Comparison of ENCODE assay signal across 8 cellular contexts in the genomic region with DNA sequence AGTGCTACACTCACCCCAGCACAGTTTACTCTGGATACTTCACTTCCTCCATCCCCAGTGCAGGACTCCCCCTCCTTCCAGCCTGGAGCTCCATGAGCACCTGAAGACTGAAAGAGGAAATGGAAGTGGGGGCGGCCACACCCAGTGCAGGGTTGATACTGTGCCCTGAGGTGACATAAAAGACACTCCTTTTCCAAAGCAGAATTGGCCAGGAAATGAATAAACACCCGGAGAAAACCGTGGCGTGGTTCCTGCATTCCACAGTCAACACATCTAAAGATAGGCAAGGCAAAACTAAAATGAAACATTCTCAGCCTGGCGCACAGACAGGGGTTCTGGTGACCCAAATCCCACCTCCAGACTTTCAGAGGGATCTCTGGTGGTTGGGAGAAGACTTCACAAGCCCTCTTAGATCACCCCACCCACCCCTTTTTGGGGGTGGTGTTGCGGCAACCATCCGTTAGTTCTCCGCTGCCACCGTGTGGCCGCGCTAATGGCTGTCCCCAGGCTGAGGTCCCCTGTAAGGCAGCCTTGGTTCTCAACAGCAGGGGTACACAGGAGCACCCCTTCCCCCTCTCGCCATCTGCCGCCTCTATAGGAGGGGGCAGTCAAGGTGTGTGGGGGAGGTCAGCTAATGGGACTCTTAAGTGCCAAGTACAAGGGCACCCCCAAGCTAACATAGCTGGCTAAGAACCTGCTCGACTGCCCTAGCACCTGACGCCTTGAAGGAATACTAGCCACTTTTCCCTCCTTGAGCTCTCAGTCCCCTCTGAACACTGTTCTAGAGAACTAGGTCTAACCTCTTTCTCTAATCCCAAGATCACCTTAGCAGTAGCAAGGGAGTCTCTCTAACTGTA. TPM values are rescaled to one million over a fixed set of nuclear protein-coding genes. Genes with fewer than 3 reads are reported as not detected.
DNase-seq lines count a peak whose midpoint lies in the region; ATAC-seq and TF ChIP-seq lines count a peak whose summit lies in the region.

No MANE protein-coding gene starts in this region.

- TF ChIP-seq CTCF in epithelial cell of proximal tubule (conservative IDR thresholded peaks at IDR 0.05; ENCODE audit: low read depth, low read length), result peak; percentile 71
- TF ChIP-seq CTCF in neural cell (IDR thresholded peaks at IDR 0.05; ENCODE audit: poor library complexity, severe bottlenecking), result peak; percentile 85
- TF ChIP-seq CTCF in tibial artery (IDR thresholded peaks at IDR 0.05), result peak; percentile 56 to 68

- H3K27me3 ChIP-seq in neural cell (ENCODE audit: insufficient read depth, low read depth, low read length) (no peaks in the 10 kb centered on the region), tibial artery (no peaks in the 10 kb centered on the region)

- H3K4me3 ChIP-seq in epithelial cell of proximal tubule (ENCODE audit: low read depth, low read length) (peak overlapping the region; percentile 13), neural cell (ENCODE audit: low read length) (no peak overlapping the region), tibial artery (peak overlapping the region; percentile 26 to 42)

- no peak for ATAC-seq in HG03520 (IDR thresholded peaks at IDR 0.05; ENCODE audit: unreplicated experiment)

- TF ChIP-seq RAD21 in neural cell (conservative IDR thresholded peaks at IDR 0.05), result peak; percentile 87

- peaks cover 0 to 47% (median 18%) of the 10 kb centered on the region in 4 donors for H3K4me1 ChIP-seq in tibial artery

- H3K27ac ChIP-seq in neural cell (ENCODE audit: low read length) (no peak overlapping the region), tibial artery (peak overlapping the region; percentile 54)

- no peaks in the 10 kb centered on the region for H3K79me2 ChIP-seq in neural cell (replicated peaks; ENCODE audit: insufficient read depth, low read length)

- no peak for TF ChIP-seq EP300 in neural cell (conservative IDR thresholded peaks at IDR 0.05; ENCODE audit: poor library complexity, severe bottlenecking)

- no peak overlapping the region for H2AFZ ChIP-seq in neural cell (ENCODE audit: low read depth, low read length)

- DNase-seq in NCI-H1092 treated with DMSO at 0.1 percent for 48 hours (lab: John Stamatoyannopoulos, UW), result peak; percentile 1
- DNase-seq in NCI-H1092 (lab: John Stamatoyannopoulos, UW), result no peak
- DNase-seq in NCI-H2171 (lab: John Stamatoyannopoulos, UW), result peak; percentile 8
- DNase-seq in activated T-cell treated with anti-CD3 and anti-CD28 coated beads for 4 hours, result peak; percentile 39
- DNase-seq in epithelial cell of proximal tubule (ENCODE audit: low read depth), result no peak
- peak in 1 of 2 donors; percentile 33 for DNase-seq in tibial artery

- no peaks in the 10 kb centered on the region for H3F3A ChIP-seq in neural cell (ENCODE audit: insufficient read depth, low read length, poor library complexity, severe bottlenecking)

- no peak overlapping the region for H3K9ac ChIP-seq in neural cell (ENCODE audit: low read length)

- H4K20me1 ChIP-seq in neural cell (ENCODE audit: insufficient read depth), result no peaks in the 10 kb centered on the region

- no peaks in the 10 kb centered on the region for H3K9me2 ChIP-seq in neural cell (ENCODE audit: insufficient read depth, low read length)

- H3K36me3 ChIP-seq in neural cell (ENCODE audit: insufficient read depth, low read length) (no peaks in the 10 kb centered on the region), tibial artery (peaks cover 12 to 27% (median 26%) of the 10 kb centered on the region in 3 donors)

- H3K4me2 ChIP-seq in neural cell (ENCODE audit: low read length), result no peak overlapping the region

- intact Hi-C loops in tibial artery (cut with DNase I; ENCODE audit: low total_unique reads), result loop anchor here (10.0 kb wide), 1 partner anchor 61 kb away; no protein-coding TSS in a partner anchor

- H3K9me3 ChIP-seq in neural cell (ENCODE audit: low read length) (no peaks in the 10 kb centered on the region), tibial artery (no peaks in the 10 kb centered on the region)

TF ChIP-seq in neural cell, 6 proteins besides CTCF, POLR2A, EP300 and RAD21:
- TF ChIP-seq TAF1 (IDR thresholded peaks at IDR 0.05; ENCODE audit: low read depth) (no peak), POLR2AphosphoS5 (IDR thresholded peaks at IDR 0.05) (no peak), SMC3 (conservative IDR thresholded peaks at IDR 0.05; ENCODE audit: poor library complexity) (peak; percentile 93)

RNA-seq across cellular contexts. Expression of gene MST1R, which starts 2.6 kb away (rescaled TPM):
- 5.3 and 5.6 TPM in 2 replicates for total RNA-seq in epithelial cell of proximal tubule
- polyA plus RNA-seq in neural cell, result 2.0 and 4.2 TPM in 2 replicates
- 1.5 and 2.5 TPM in 2 replicates for polyA minus RNA-seq in neural cell

RNA-seq across cellular contexts. Expression of gene MON1A, which starts 23.4 kb away (rescaled TPM):
- total RNA-seq in epithelial cell of proximal tubule, result 9.1 and 17.9 TPM in 2 replicates
- polyA plus RNA-seq in neural cell, result 35.4 and 41.3 TPM in 2 replicates
- 19.7 and 24.1 TPM in 2 replicates for polyA minus RNA-seq in neural cell

RNA-seq across cellular contexts. Expression of gene RBM6, which starts 33.7 kb away (rescaled TPM):
- total RNA-seq in epithelial cell of proximal tubule, result 24.0 and 36.6 TPM in 2 replicates
- polyA plus RNA-seq in neural cell, result 177 and 192 TPM in 2 replicates
- polyA minus RNA-seq in neural cell, result 115 and 129 TPM in 2 replicates

RNA-seq across cellular contexts. Expression of gene CAMKV, which starts 36.5 kb away (rescaled TPM):
- not detected in 2 replicates for total RNA-seq in epithelial cell of proximal tubule
- 293 and 316 TPM in 2 replicates for polyA plus RNA-seq in neural cell
- polyA minus RNA-seq in neural cell, result 148 and 151 TPM in 2 replicates

RNA-seq across cellular contexts. Expression of gene TRAIP, which starts 49.9 kb away (rescaled TPM):
- total RNA-seq in epithelial cell of proximal tubule, result 17.1 and 18.9 TPM in 2 replicates
- polyA plus RNA-seq in neural cell, result 7.5 and 7.6 TPM in 2 replicates
- polyA minus RNA-seq in neural cell, result 2.7 and 3.7 TPM in 2 replicates

Comparison
In these comparisons a context has a peak if more than half of its experiments do, and no peak if none do; other contexts are left out.
1. DNase-seq: peak in NCI-H1092 treated with DMSO at 0.1 percent for 48 hours (single experiment), NCI-H2171 (single experiment) and activated T-cell treated with anti-CD3 and anti-CD28 coated beads for 4 hours (single experiment); none in NCI-H1092 (single experiment) and epithelial cell of proximal tubule (single experiment).
2. Peak in every context shown above with its lines, with median percentiles within 50 percentile points of each other: CTCF ChIP-seq.